Comparison of ENCODE assay signal across 10 cellular contexts in genomic region chr17:48575673-48576478, GRCh38. TPM values are rescaled to one million over a fixed set of nuclear protein-coding genes. Genes with fewer than 3 reads are reported as not detected.
DNase-seq lines count a peak whose midpoint lies in the region; ATAC-seq, FAIRE-seq and TF ChIP-seq lines count a peak whose summit lies in the region.
"Had no signal": no experiment of that assay in that cellular context is flagged by ENCODE, and none has a peak within 500 bp of the region (broad histone marks: within the 10 kb centered on the region; RNA-seq: fewer than 3 reads in every experiment).

No MANE protein-coding gene starts in this region.

- no peak overlapping the region for H2AFZ ChIP-seq in mammary epithelial cell (ENCODE audit: low read depth, low read length)

- H3K9ac ChIP-seq in mammary epithelial cell (ENCODE audit: insufficient read depth, low read length): no peak overlapping the region

- H3K27me3 ChIP-seq in mammary epithelial cell (ENCODE audit: insufficient read depth, low read length) (peaks cover 3% of the 10 kb centered on the region), muscle layer of duodenum (ENCODE audit: low read depth, low read length) (peaks cover 5% of the 10 kb centered on the region)

- H3K9me3 ChIP-seq in mammary epithelial cell (replicated peaks; ENCODE audit: insufficient read depth, low read length) (no peaks in the 10 kb centered on the region), muscle layer of duodenum (ENCODE audit: control insufficient read depth in 1 of 2, low read length in 2 of 2) (no peaks in the 10 kb centered on the region)

- no peaks in the 10 kb centered on the region for H3K79me2 ChIP-seq in mammary epithelial cell (ENCODE audit: insufficient read depth, low read length)

- no TSS peak for BruUV-seq in mammary epithelial cell (replicated peaks; lab: Mats Ljungman, UMichigan)

- in situ Hi-C loops in mammary epithelial cell (cut with MboI; ENCODE audit: low sequenced_read_pairs in 2 of 2): no loop called here
- in situ Hi-C loops in GM13976 (cut with MboI; ENCODE audit: low sequenced_read_pairs, unreplicated experiment): no loop called here

- CTCF ChIA-PET in AG04449 (lab: Yijun Ruan, JAX): interaction anchor here (1.0 to 1.2 kb wide), 3 partner anchors 8 to 28 kb away, joined by 3 to 4 read pairs (median 4); no protein-coding TSS in a partner anchor
- CTCF ChIA-PET in mammary epithelial cell (lab: Charles Lee; ENCODE audit: low non-redundant PET): no interaction called here

- 87% methylated on average over 14 of the region's 22 CpGs for WGBS in mammary epithelial cell (ENCODE audit: low coverage, missing lambda C conversion rate)

- H3K27ac ChIP-seq in mammary epithelial cell (ENCODE audit: insufficient read depth, low read depth, low read length): no peak overlapping the region
- H3K27ac ChIP-seq in muscle layer of duodenum (ENCODE audit: low read length): peak overlapping the region; percentile 78

- H3K36me3 ChIP-seq in mammary epithelial cell (ENCODE audit: insufficient read depth, low read length): no peaks in the 10 kb centered on the region
- no peaks in the 10 kb centered on the region for H3K36me3 ChIP-seq in muscle layer of duodenum (ENCODE audit: control insufficient read depth in 1 of 2, insufficient read depth in 2 of 2, low read length in 2 of 2)

- DNase-seq in AG04449 (ENCODE audit: low read depth, low spot score) (no peak), HTR-8/SVneo (ENCODE audit: insufficient read length, low spot score) (no peak), mammary epithelial cell (peak; percentile 61), GM13976 (ENCODE audit: low spot score) (no peak), SIG-M5 (lab: John Stamatoyannopoulos, UW) (no peak), NCI-H2227 treated with DMSO at 0.1 percent for 48 hours (lab: John Stamatoyannopoulos, UW) (no peak)
- DNase-seq: Karpas-422 had no signal

- dilution Hi-C loops in mammary epithelial cell (cut with HindIII; ENCODE audit: low sequenced_read_pairs): no loop called here

- POLR2A ChIA-PET in AG04449 (lab: Yijun Ruan, JAX): interaction anchor here (0.8 to 2.8 kb wide), 10 partner anchors 9 to 93 kb away, joined by 3 to 16 read pairs (median 6); partner anchors contain the start of gene HOXB5

- peaks cover 9% of the 10 kb centered on the region for H3K4me1 ChIP-seq in mammary epithelial cell (ENCODE audit: insufficient read depth, low read length)
- peaks cover 5 to 34% of the 10 kb centered on the region in 2 donors for H3K4me1 ChIP-seq in muscle layer of duodenum (ENCODE audit: control insufficient read depth in 1 of 2, insufficient read depth in 2 of 2, low read length in 2 of 2)

- no peak overlapping the region for H3K4me2 ChIP-seq in mammary epithelial cell (ENCODE audit: insufficient read depth, low read depth, low read length)

- H4K20me1 ChIP-seq in mammary epithelial cell (ENCODE audit: insufficient read depth, low read length): no peaks in the 10 kb centered on the region

- no peak for TF ChIP-seq CTCF in AG04449 (IDR thresholded peaks at IDR 0.05; ENCODE audit: insufficient read depth, low read length, missing control alignments)
- TF ChIP-seq CTCF in mammary epithelial cell (conservative IDR thresholded peaks at IDR 0.05 in 1 of 2, IDR thresholded peaks at IDR 0.05 in 1 of 2; ENCODE audit: extremely low read depth in 1 of 2, insufficient read depth in 1 of 2, low read depth in 1 of 2, low read length in 2 of 2): no peak
- no peak for TF ChIP-seq CTCF in GM13976 (IDR thresholded peaks at IDR 0.05; ENCODE audit: borderline replicate concordance, control extremely low read depth, extremely low read depth, insufficient read depth, missing control alignments)

- peak overlapping the region; percentile 49 for H3K4me3 ChIP-seq in AG04449 (ENCODE audit: low read depth, low read length)
- H3K4me3 ChIP-seq in mammary epithelial cell (replicated peaks in 1 of 3; ENCODE audit: insufficient read depth in 1 of 3, low read depth in 2 of 3, low read length in 3 of 3): no peak overlapping the region
- H3K4me3 ChIP-seq in muscle layer of duodenum (ENCODE audit: low read depth in 1 of 2, low read length in 2 of 2): peak overlapping the region; percentile 10 to 72

- intact Hi-C loops in mammary epithelial cell (cut with micrococcal nuclease): no loop called here

- FAIRE-seq in HTR-8/SVneo (lab: Jason Lieb, UNC): peak; percentile 54
- FAIRE-seq: colon had no signal

- ATAC-seq in GM19455 (IDR thresholded peaks at IDR 0.05; ENCODE audit: unreplicated experiment): no peak

RNA-seq across cellular contexts. Expression of gene HOXB4, which starts 2.3 kb away (rescaled TPM):
- under 1 TPM; 0.16 to 0.17 TPM for total RNA-seq in mammary epithelial cell
- 0.01 TPM for polyA plus RNA-seq in mammary epithelial cell
- not detected for polyA minus RNA-seq in mammary epithelial cell

RNA-seq across cellular contexts. Expression of gene HOXB3, which starts 14.2 kb away (rescaled TPM):
- total RNA-seq in mammary epithelial cell: 1 to 10 TPM; 1.5 to 5.2 TPM
- 2.6 TPM for polyA plus RNA-seq in mammary epithelial cell
- 0.67 TPM for polyA minus RNA-seq in mammary epithelial cell

RNA-seq across cellular contexts. Expression of gene HOXB5, which starts 17.7 kb away (rescaled TPM):
- not detected for total RNA-seq in mammary epithelial cell
- not detected for polyA plus RNA-seq in mammary epithelial cell
- polyA minus RNA-seq in mammary epithelial cell: not detected

RNA-seq across cellular contexts. Expression of gene HOXB6, which starts 28.9 kb away (rescaled TPM):
- total RNA-seq in mammary epithelial cell: under 1 TPM; under 0.01 to 0.59 TPM
- polyA plus RNA-seq in mammary epithelial cell: 0.49 TPM
- not detected for polyA minus RNA-seq in mammary epithelial cell

RNA-seq across cellular contexts. Expression of gene HOXB2, which starts 31.0 kb away (rescaled TPM):
- 10 to 100 TPM in 1 of 2 donors, 1 to 10 TPM in 1; 3.3 to 18.9 TPM for total RNA-seq in mammary epithelial cell
- 6.7 TPM for polyA plus RNA-seq in mammary epithelial cell
- polyA minus RNA-seq in mammary epithelial cell: 2.8 TPM

Comparison
In these comparisons a context has a peak if more than half of its experiments do, and no peak if none do; other contexts are left out.
1. H3K4me3 ChIP-seq: peak in AG04449 (single experiment) and muscle layer of duodenum (2 of 2); none in mammary epithelial cell (0 of 3).